ENCODE assay signal across 9 cellular contexts in genomic region chr4:10020871-10021676, GRCh38. TPM values are rescaled to one million over a fixed set of nuclear protein-coding genes. Genes with fewer than 3 reads are reported as not detected.
A peak's percentile ranks its signal among the peaks of the same experiment; 100 is the strongest.
DNase-seq lines count a peak whose midpoint lies in the region; ATAC-seq and TF ChIP-seq lines count a peak whose summit lies in the region.
"Had no signal": no experiment of that assay in that cellular context is flagged by ENCODE, and none has a peak within 500 bp of the region (broad histone marks: within the 10 kb centered on the region; RNA-seq: fewer than 3 reads in every experiment).

TSS of gene SLC2A9 (minus strand) at chr4:10021497. CDS start at chr4:10021429, 68 bp downstream.

- H3K36me3 ChIP-seq in spleen = no peaks in the 10 kb centered on the region

- H3K9me3 Mint-ChIP-seq in MCF 10A (ENCODE audit: unreplicated experiment) = no peaks in the 10 kb centered on the region

- intact Hi-C loops in MCF 10A (cut with micrococcal nuclease) = no loop called here
- intact Hi-C loops in spleen (cut with DNase I; ENCODE audit: low total_unique reads) = no loop called here

- peaks cover 51% of the 10 kb centered on the region for H3K4me1 Mint-ChIP-seq in MCF 10A (ENCODE audit: insufficient read depth, unreplicated experiment)

- peaks cover 0 to 18% (median 0%) of the 10 kb centered on the region in 7 donors for H3K27me3 ChIP-seq in spleen (replicated peaks in 1 of 7)

- POLR2A ChIA-PET in MCF 10A (lab: Yijun Ruan, JAX) = interaction anchor here (0.6 to 4.4 kb wide), 10 partner anchors 10 to 96 kb away, joined by 3 to 31 read pairs (median 4); partner anchors contain the start of gene WDR1

- TF ChIP-seq CTCF in MCF 10A (IDR thresholded peaks at IDR 0.05; ENCODE audit: unreplicated experiment) (no peak), spleen (IDR thresholded peaks at IDR 0.05 in 8 of 11, conservative IDR thresholded peaks at IDR 0.05 in 3 of 11) (no peak)

- peak within 1 kb of the TSS in 2 of 8 donors; percentile 2 to 26 for H3K4me3 ChIP-seq in spleen

- peaks cover 6 to 68% (median 40%) of the 10 kb centered on the region in 6 donors for H3K4me1 ChIP-seq in spleen

- H3K27ac Mint-ChIP-seq in MCF 10A (ENCODE audit: low read depth, unreplicated experiment) = peak within 1 kb of the TSS; percentile 97

- peak within 1 kb of the TSS; percentile 80 for H3K4me3 Mint-ChIP-seq in MCF 10A (ENCODE audit: unreplicated experiment)

- no peaks in the 10 kb centered on the region for H3K27me3 Mint-ChIP-seq in MCF 10A (ENCODE audit: insufficient read depth, unreplicated experiment)

- 32 to 64% (median 58%) methylated on average over 10 to 17 of the region's 17 CpGs for WGBS in spleen, 5 donors

- no peaks in the 10 kb centered on the region for H3K9me3 ChIP-seq in spleen

- TF ChIP-seq POLR2A in spleen (IDR thresholded peaks at IDR 0.05) = no peak

- BruUV-seq in MCF 10A (replicated peaks; lab: Mats Ljungman, UMichigan) = TSS peak; percentile 28

- ATAC-seq in HG03342 (IDR thresholded peaks at IDR 0.05; ENCODE audit: unreplicated experiment) = no peak

- peak; percentile 36 for DNase-seq in GF-D8 (lab: John Stamatoyannopoulos, UW)
- peak; percentile 88 for DNase-seq in MCF 10A (ENCODE audit: unreplicated experiment)
- DNase-seq in kidney tubule cell (ENCODE audit: low spot score) = peak; percentile 37
- peak; percentile 76 for DNase-seq in spleen
- DNase-seq in COR-L47 (lab: John Stamatoyannopoulos, UW) = no peak
- no peak for DNase-seq in activated T-cell treated with anti-CD3 and anti-CD28 coated beads, Interleukin-2, amount 50 U/mL, for 1 hour
- no peak for DNase-seq in activated CD4-positive, alpha-beta T cell treated with anti-CD3 and anti-CD28 coated beads, Interleukin-2, amount 50 U/mL, for 48 hours
- DNase-seq: NCI-H2171 had no signal

- H3K27ac ChIP-seq in spleen = peak within 1 kb of the TSS in 6 of 8 donors; percentile 32 to 87 (median 68)

- CTCF ChIA-PET in MCF 10A (lab: Yijun Ruan, JAX) = interaction anchor here (0.6 to 2.3 kb wide), 8 partner anchors 9 to 534 kb away, joined by 3 to 15 read pairs (median 4); no protein-coding TSS in a partner anchor

- peaks cover 10% of the 10 kb centered on the region for H3K36me3 Mint-ChIP-seq in MCF 10A (ENCODE audit: insufficient read depth, unreplicated experiment)

RNA-seq across cellular contexts. Expression of gene SLC2A9, which starts in this region (rescaled TPM):
- total RNA-seq in MCF 10A (2022) = 22.5 and 33.3 TPM in 2 replicates
- 1 to 10 TPM; 4.6 to 8.8 (median 5.8) TPM for total RNA-seq in spleen
- polyA plus RNA-seq in spleen = 1 to 10 TPM; 1.2 to 1.9 (median 1.5) TPM

Comparison
In these comparisons a context has a peak if more than half of its experiments do, and no peak if none do; other contexts are left out.
1. DNase-seq: peak in GF-D8 (single experiment), MCF 10A (single experiment), kidney tubule cell (single experiment) and spleen (single experiment); none in COR-L47 (single experiment), activated T-cell treated with anti-CD3 and anti-CD28 coated beads, Interleukin-2, amount 50 U/mL, for 1 hour (single experiment) and activated CD4-positive, alpha-beta T cell treated with anti-CD3 and anti-CD28 coated beads, Interleukin-2, amount 50 U/mL, for 48 hours (0 of 2).